14 cellular contexts compared by ENCODE assay signal in genomic region chr1:56389813-56390539, GRCh38.
DNase-seq lines count a peak whose midpoint lies in the region; ATAC-seq and TF ChIP-seq lines count a peak whose summit lies in the region.
"Had no signal": no experiment of that assay in that cellular context is flagged by ENCODE, and none has a peak within 500 bp of the region (broad histone marks: within the 10 kb centered on the region; RNA-seq: fewer than 3 reads in every experiment).

No MANE protein-coding gene starts in this region.

- POLR2A ChIA-PET in AG04450 (lab: Yijun Ruan, JAX) (no interaction called here), HEK293 (lab: Yijun Ruan, JAX) (no interaction called here)
- POLR2A ChIA-PET in naive thymus-derived CD8-positive, alpha-beta T cell (lab: Charles Lee), result no interaction called here

- no peak overlapping the region for H3K9ac ChIP-seq in MM.1S (ENCODE audit: low read length)

- DNase-seq in AG04450 (ENCODE audit: low read depth, low spot score) (peak; percentile 37), iPS-NIHi7 (ENCODE audit: extremely low spot score) (peak; percentile 63), MM.1S (no peak), amniotic stem cell (lab: John Stamatoyannopoulos, UW) (no peak)
- DNase-seq in naive thymus-derived CD8-positive, alpha-beta T cell, result no peak
- DNase-seq: cortex of kidney, DND-41, NCI-H2081 treated with DMSO at 0.1 percent for 48 hours, tibial artery had no signal

- CTCF ChIA-PET in AG04450 (lab: Charles Lee) (no interaction called here), HEK293 (lab: Yijun Ruan, JAX) (no interaction called here)

- TF ChIP-seq CTCF in AG04450 (IDR thresholded peaks at IDR 0.05; ENCODE audit: low read depth, low read length) (no peak), HEK293 (tag by site-specific recombination; IDR thresholded peaks at IDR 0.05) (no peak), VCaP (conservative IDR thresholded peaks at IDR 0.05) (no peak), MM.1S (IDR thresholded peaks at IDR 0.05; ENCODE audit: low read length) (no peak)

- H3K9me3 ChIP-seq in AG04450 (ENCODE audit: control insufficient read depth, insufficient read depth, low read length) (no peaks in the 10 kb centered on the region), HEK293 (ENCODE audit: control insufficient read depth, insufficient read depth, low read depth, low read length) (no peaks in the 10 kb centered on the region), MM.1S (replicated peaks; ENCODE audit: insufficient read depth, low read length) (no peaks in the 10 kb centered on the region)
- H3K9me3 ChIP-seq: tibial artery had no signal

- no peaks in the 10 kb centered on the region for H3K9me2 ChIP-seq in MM.1S (replicated peaks; ENCODE audit: insufficient read depth, low read length)

- H3K4me1 ChIP-seq in HEK293 (ENCODE audit: control insufficient read depth, insufficient read depth, low read length), result no peaks in the 10 kb centered on the region
- no peaks in the 10 kb centered on the region for H3K4me1 ChIP-seq in MM.1S (ENCODE audit: low read length)
- H3K4me1 ChIP-seq: tibial artery had no signal

- no peaks in the 10 kb centered on the region for H3F3A ChIP-seq in MM.1S (ENCODE audit: insufficient read depth, low read length)

- no peaks in the 10 kb centered on the region for H3K9me3 Mint-ChIP-seq in naive thymus-derived CD8-positive, alpha-beta T cell

- H3K36me3 Mint-ChIP-seq in naive thymus-derived CD8-positive, alpha-beta T cell, result no peaks in the 10 kb centered on the region

- no peak overlapping the region for H3K27ac Mint-ChIP-seq in naive thymus-derived CD8-positive, alpha-beta T cell
- H3K27ac Mint-ChIP-seq: progenitor cell of endocrine pancreas had no signal

- H3K4me3 Mint-ChIP-seq in naive thymus-derived CD8-positive, alpha-beta T cell, result no peak overlapping the region

- no peaks in the 10 kb centered on the region for H3K4me1 Mint-ChIP-seq in naive thymus-derived CD8-positive, alpha-beta T cell

- no peaks in the 10 kb centered on the region for H3K79me2 ChIP-seq in MM.1S (ENCODE audit: low read length)

- H3K27ac ChIP-seq in AG04450 (ENCODE audit: low read depth, low read length) (no peak overlapping the region), HEK293 (ENCODE audit: extremely low read depth, low read depth, low read length) (no peak overlapping the region), VCaP (peak overlapping the region; percentile 52), MM.1S (ENCODE audit: low read length) (no peak overlapping the region)
- H3K27ac ChIP-seq: tibial artery had no signal

- peaks cover 0 to 4% (median 3%) of the 10 kb centered on the region in 5 donors for H3K27me3 Mint-ChIP-seq in naive thymus-derived CD8-positive, alpha-beta T cell

- no peak for ATAC-seq in HG03378 (IDR thresholded peaks at IDR 0.05; ENCODE audit: unreplicated experiment)
- ATAC-seq in naive thymus-derived CD8-positive, alpha-beta T cell, result no peak
- ATAC-seq: activated CD4-positive, CD25-positive, alpha-beta regulatory T cell treated with anti-CD3 and anti-CD28 coated beads, Interleukin-2, amount 50 U/mL, for 24 hours had no signal

- no peaks in the 10 kb centered on the region for H4K20me1 ChIP-seq in MM.1S (ENCODE audit: insufficient read depth, low read length)

- no peak overlapping the region for H3K4me2 ChIP-seq in MM.1S (ENCODE audit: low read depth, low read length)

- no peak overlapping the region for H3K4me3 ChIP-seq in AG04450 (ENCODE audit: low read depth, low read length)
- no peak overlapping the region for H3K4me3 ChIP-seq in HEK293 (ENCODE audit: low read depth, low read length)
- H3K4me3 ChIP-seq in MM.1S (ENCODE audit: low read length), result no peak overlapping the region
- H3K4me3 ChIP-seq: tibial artery had no signal

- H3K36me3 ChIP-seq in HEK293 (ENCODE audit: control insufficient read depth in 2 of 2, insufficient read depth in 1 of 2, low read length in 2 of 2), result no peaks in the 10 kb centered on the region
- H3K36me3 ChIP-seq in MM.1S (replicated peaks; ENCODE audit: insufficient read depth, low read length), result no peaks in the 10 kb centered on the region
- H3K36me3 ChIP-seq: tibial artery had no signal

- H3K27me3 ChIP-seq in AG04450 (ENCODE audit: control insufficient read depth, insufficient read depth, low read length) (no peaks in the 10 kb centered on the region), MM.1S (replicated peaks; ENCODE audit: insufficient read depth, low read length) (no peaks in the 10 kb centered on the region)
- H3K27me3 ChIP-seq: tibial artery had no signal

- no peak overlapping the region for H2AFZ ChIP-seq in MM.1S (ENCODE audit: low read length)

TF ChIP-seq in HEK293, 187 proteins besides CTCF, POLR2A, EP300 and RAD21:
- TF ChIP-seq ZNF146 (tag by site-specific recombination; IDR thresholded peaks at IDR 0.05), result no peak
- TF ChIP-seq TRIM28 (IDR thresholded peaks at IDR 0.05; ENCODE audit: borderline replicate concordance, low read length), result peak; percentile 22; the same call in 1 of the 2 replicates
TF ChIP-seq in HEK293: peak in this region for 1.

Comparison
In these comparisons a context has a peak if more than half of its experiments do, and no peak if none do; other contexts are left out.
1. DNase-seq: peak in AG04450 (single experiment) and iPS-NIHi7 (single experiment); none in MM.1S (single experiment), naive thymus-derived CD8-positive, alpha-beta T cell (0 of 10) and amniotic stem cell (single experiment).